Comparison of ENCODE assay signal across 8 cellular contexts in the genomic region with DNA sequence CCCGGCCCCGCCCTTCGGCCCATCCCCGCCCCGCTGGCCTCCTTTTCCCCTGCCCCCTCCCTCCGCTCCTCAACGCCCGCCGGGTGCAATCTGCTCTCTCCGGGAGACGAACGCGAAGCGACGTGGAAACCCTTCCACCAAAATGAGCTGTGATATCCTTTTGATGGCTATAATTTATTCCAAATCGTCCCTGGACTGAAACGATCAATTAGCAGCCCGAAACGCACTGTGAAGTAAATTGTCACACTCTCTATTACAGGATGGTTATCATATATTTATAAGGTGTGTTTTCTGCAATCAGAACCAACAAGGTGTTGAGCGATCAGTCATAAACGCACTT.
DNase-seq lines count a peak whose midpoint lies in the region; ATAC-seq and TF ChIP-seq lines count a peak whose summit lies in the region.

No MANE protein-coding gene starts in this region.

- H3K4me1 Mint-ChIP-seq in chondrocyte (ENCODE audit: low read depth) (peaks cover 7% of the 10 kb centered on the region), natural killer cell (peaks cover 7 to 12% of the 10 kb centered on the region in 2 donors)

- ATAC-seq in HG03175 (IDR thresholded peaks at IDR 0.05; ENCODE audit: unreplicated experiment) (peak; percentile 1), natural killer cell (no peak), GM19463 (IDR thresholded peaks at IDR 0.05; ENCODE audit: unreplicated experiment) (no peak), HG03196 (IDR thresholded peaks at IDR 0.05; ENCODE audit: unreplicated experiment) (no peak)

- peaks cover 13% of the 10 kb centered on the region for H3K4me1 ChIP-seq in BLaER1

- no peaks in the 10 kb centered on the region for H3K27me3 ChIP-seq in BLaER1

- no peak overlapping the region; the same call in 1 of the 2 replicates for H3K9ac ChIP-seq in BLaER1

- no peaks in the 10 kb centered on the region for H3K9me3 ChIP-seq in BLaER1

- H3K27ac ChIP-seq in BLaER1 = no peak overlapping the region

- intact Hi-C loops in natural killer cell (cut with micrococcal nuclease) = no loop called here

- H3K36me3 Mint-ChIP-seq in chondrocyte (ENCODE audit: low read depth) (no peaks in the 10 kb centered on the region), natural killer cell (no peaks in the 10 kb centered on the region)

- peak overlapping the region; percentile 87 for H3K4me3 ChIP-seq in BLaER1

- H3K27ac Mint-ChIP-seq in chondrocyte (ENCODE audit: unreplicated experiment) (no peak overlapping the region), natural killer cell (peak overlapping the region in 1 of 2 donors; percentile 59)

- H3K9me3 Mint-ChIP-seq in chondrocyte (ENCODE audit: low read depth) (no peaks in the 10 kb centered on the region), natural killer cell (no peaks in the 10 kb centered on the region)

- in situ Hi-C loops in GM13977 (cut with MboI; ENCODE audit: low pct_unique_long_range_greater_than_20kb, low sequenced_read_pairs, unreplicated experiment) = no loop called here

- DNase-seq in chondrocyte (ENCODE audit: low spot score) (no peak), natural killer cell (no peak), GM13977 (ENCODE audit: low spot score) (no peak), HuH-7.5 (ENCODE audit: low spot score) (no peak)

- no peaks in the 10 kb centered on the region for H4K20me1 ChIP-seq in BLaER1

- peak; percentile 36 for TF ChIP-seq CTCF in chondrocyte (IDR thresholded peaks at IDR 0.05)
- TF ChIP-seq CTCF in natural killer cell (IDR thresholded peaks at IDR 0.05) = peak; percentile 11
- no peak for TF ChIP-seq CTCF in GM13977 (IDR thresholded peaks at IDR 0.05; ENCODE audit: extremely low read depth, insufficient read depth, missing control alignments)

- H3K36me3 ChIP-seq in BLaER1 = no peaks in the 10 kb centered on the region

- peaks cover 2% of the 10 kb centered on the region for H3K27me3 Mint-ChIP-seq in chondrocyte (ENCODE audit: low read depth)
- peaks cover 48 to 49% of the 10 kb centered on the region in 2 donors for H3K27me3 Mint-ChIP-seq in natural killer cell (ENCODE audit: low read depth in 2 of 2)

- H3K4me2 ChIP-seq in BLaER1 = peak overlapping the region; percentile 77

- H3K4me3 Mint-ChIP-seq in chondrocyte (ENCODE audit: unreplicated experiment) (peak overlapping the region; percentile 76), natural killer cell (peak overlapping the region; percentile 78)
